Comparison of ENCODE assay signal across 27 cellular contexts in genomic region chr1:61341426-61341825, GRCh38.
"Had no signal": no experiment of that assay in that cellular context is flagged by ENCODE, and none has a peak within 500 bp of the region (broad histone marks: within the 10 kb centered on the region; RNA-seq: fewer than 3 reads in every experiment).

No MANE protein-coding gene starts in this region.

- DNase-seq: activated CD4-positive, alpha-beta T cell treated with anti-CD3 and anti-CD28 coated beads for 36 hours; activated CD4-positive, alpha-beta T cell treated with anti-CD3 and anti-CD28 coated beads, Interleukin-2, amount 50 U/mL, for 48 hours; activated CD4-positive, CD25-positive, alpha-beta regulatory T cell; activated CD8-positive, alpha-beta memory T cell treated with anti-CD3 and anti-CD28 coated beads for 24 hours; activated gamma-delta T cell; anterior cingulate cortex; body of pancreas; cerebellar nuclear complex; dorsolateral prefrontal cortex; effector memory CD4-positive, alpha-beta T cell; erythroblast; gastrocnemius medialis; glutamatergic neuron; hippocampal formation; left cardiac atrium; naive thymus-derived CD8-positive, alpha-beta T cell; occipital lobe; psoas muscle; stimulated activated CD4-positive, alpha-beta T cell treated with anti-CD3 and anti-CD28 coated beads, Interleukin-1b, Interleukin-23, amount 100 ng/mL, for 48 hours; stimulated activated CD4-positive, alpha-beta T cell treated with anti-CD3 and anti-CD28 coated beads, Interleukin-4, amount 100 ng/mL, for 4 hours; stimulated activated CD8-positive, alpha-beta memory T cell treated with anti-CD3 and anti-CD28 coated beads, Interleukin-4, amount 100 ng/mL, for 48 hours; stimulated activated naive B cell treated with anti-CD40 and anti-IgM and Interleukin-4, amounts not matched to agents 10 μg/mL and 1 μg/mL and 100 μg/mL, for 72 hours; stomach; T-helper 2 cell had no signal

- H3K4me1 Mint-ChIP-seq: activated CD4-positive, alpha-beta T cell treated with anti-CD3 and anti-CD28 coated beads for 36 hours; memory B cell; naive thymus-derived CD8-positive, alpha-beta T cell; stimulated activated naive B cell treated with anti-CD40 and anti-IgM and Interleukin-4, amounts not matched to agents 10 μg/mL and 1 μg/mL and 100 μg/mL, for 72 hours had no signal

- H3K36me3 Mint-ChIP-seq: memory B cell; stimulated activated naive B cell treated with anti-CD40 and anti-IgM and Interleukin-4, amounts not matched to agents 10 μg/mL and 1 μg/mL and 100 μg/mL, for 72 hours had no signal

- H3K9me3 Mint-ChIP-seq: memory B cell; naive thymus-derived CD8-positive, alpha-beta T cell had no signal

- ATAC-seq: activated CD4-positive, alpha-beta T cell treated with anti-CD3 and anti-CD28 coated beads for 36 hours; body of pancreas; gastrocnemius medialis; left cardiac atrium; naive thymus-derived CD8-positive, alpha-beta T cell; psoas muscle; stimulated activated naive B cell treated with anti-CD40 and anti-IgM and Interleukin-4, amounts not matched to agents 10 μg/mL and 1 μg/mL and 100 μg/mL, for 72 hours had no signal

- H3K27ac Mint-ChIP-seq: activated CD4-positive, alpha-beta T cell treated with anti-CD3 and anti-CD28 coated beads for 36 hours; activated naive CD8-positive, alpha-beta T cell; memory B cell; naive thymus-derived CD8-positive, alpha-beta T cell; neural progenitor cell; stimulated activated naive B cell treated with anti-CD40 and anti-IgM and Interleukin-4, amounts not matched to agents 10 μg/mL and 1 μg/mL and 100 μg/mL, for 72 hours had no signal

- H3K4me3 Mint-ChIP-seq: activated CD4-positive, alpha-beta T cell treated with anti-CD3 and anti-CD28 coated beads for 36 hours; activated naive CD8-positive, alpha-beta T cell; memory B cell; naive thymus-derived CD8-positive, alpha-beta T cell; neural progenitor cell; stimulated activated naive B cell treated with anti-CD40 and anti-IgM and Interleukin-4, amounts not matched to agents 10 μg/mL and 1 μg/mL and 100 μg/mL, for 72 hours had no signal

- H3K27me3 Mint-ChIP-seq: activated naive CD8-positive, alpha-beta T cell; naive thymus-derived CD8-positive, alpha-beta T cell; stimulated activated naive B cell treated with anti-CD40 and anti-IgM and Interleukin-4, amounts not matched to agents 10 μg/mL and 1 μg/mL and 100 μg/mL, for 72 hours had no signal
